Comparison of ENCODE assay signal across 17 cellular contexts in genomic region chr2:231556496-231556895, GRCh38. TPM values are rescaled to one million over a fixed set of nuclear protein-coding genes. Genes with fewer than 3 reads are reported as not detected.
"Had no signal": no experiment of that assay in that cellular context is flagged by ENCODE, and none has a peak within 500 bp of the region (broad histone marks: within the 10 kb centered on the region; RNA-seq: fewer than 3 reads in every experiment).

No MANE protein-coding gene starts in this region.

RNA-seq across cellular contexts. Expression of gene NMUR1, which starts 26.3 kb away (rescaled TPM):
- total RNA-seq: kidney epithelial cell, neural crest cell, occipital lobe, osteocyte had no signal

RNA-seq across cellular contexts. Expression of gene TEX44, which starts 36.2 kb away (rescaled TPM):
- total RNA-seq: heart left ventricle, kidney epithelial cell, left ventricle myocardium inferior, lower leg skin, lung, mesothelial cell of epicardium, mononuclear cell, neural crest cell, occipital lobe, osteocyte, posterior vena cava, psoas muscle, sigmoid colon, stomach, thoracic aorta, upper lobe of right lung had no signal
- polyA plus RNA-seq: heart left ventricle, lung, psoas muscle, sigmoid colon, small intestine, stomach had no signal
